Comparison of ENCODE assay signal across 7 cellular contexts in genomic region chr17:64507418-64507766, GRCh38. TPM values are rescaled to one million over a fixed set of nuclear protein-coding genes. Genes with fewer than 3 reads are reported as not detected.
DNase-seq lines count a peak whose midpoint lies in the region; FAIRE-seq and TF ChIP-seq lines count a peak whose summit lies in the region.

No MANE protein-coding gene starts in this region.

- H3K4me3 ChIP-seq in HFF-Myc (replicated peaks; ENCODE audit: low read depth, low read length) (peak overlapping the region; percentile 98), SK-N-MC (peak overlapping the region; percentile 90), bronchial epithelial cell (ENCODE audit: low read depth, low read length) (peak overlapping the region; percentile 61), smooth muscle cell (peak overlapping the region; percentile 91)

- H4K20me1 ChIP-seq in smooth muscle cell (ENCODE audit: low read depth), result peaks cover 89% of the 10 kb centered on the region

- no peak for FAIRE-seq in bronchial epithelial cell (lab: Jason Lieb, UNC)

- no peak overlapping the region for H2AFZ ChIP-seq in smooth muscle cell (ENCODE audit: low read depth)

- peaks cover 71% of the 10 kb centered on the region for H3K36me3 ChIP-seq in SK-N-MC (ENCODE audit: insufficient read depth, low read length)
- H3K36me3 ChIP-seq in bronchial epithelial cell (ENCODE audit: control insufficient read depth, insufficient read depth, low read length), result peaks cover 20% of the 10 kb centered on the region
- H3K36me3 ChIP-seq in smooth muscle cell (ENCODE audit: low read depth), result peaks cover 18% of the 10 kb centered on the region

- H3K79me2 ChIP-seq in smooth muscle cell (ENCODE audit: low read depth), result peaks cover 75% of the 10 kb centered on the region

- peak overlapping the region; percentile 86 for H3K4me2 ChIP-seq in smooth muscle cell

- TF ChIP-seq CTCF in GM10248 (IDR thresholded peaks at IDR 0.05; ENCODE audit: control extremely low read depth, extremely low read depth, low read depth, missing control alignments) (peak; percentile 59), HFF-Myc (IDR thresholded peaks at IDR 0.05; ENCODE audit: low read depth, low read length, missing control alignments) (peak; percentile 44), bronchial epithelial cell (IDR thresholded peaks at IDR 0.05; ENCODE audit: insufficient read depth, low read length, severe bottlenecking) (peak; percentile 40), smooth muscle cell (IDR thresholded peaks at IDR 0.05; ENCODE audit: borderline replicate concordance, insufficient read depth, poor library complexity, severe bottlenecking) (peak; percentile 18)

- H3K27ac ChIP-seq in SK-N-MC, result peak overlapping the region; percentile 99
- H3K27ac ChIP-seq in smooth muscle cell (ENCODE audit: low read depth), result peak overlapping the region; percentile 99

- no peaks in the 10 kb centered on the region for H3K27me3 ChIP-seq in bronchial epithelial cell (ENCODE audit: control insufficient read depth, insufficient read depth, low read length)
- H3K27me3 ChIP-seq in smooth muscle cell (ENCODE audit: low read depth), result no peaks in the 10 kb centered on the region

- DNase-seq in GM10248 (ENCODE audit: extremely low spot score), result peak; percentile 58
- DNase-seq in HFF-Myc (ENCODE audit: extremely low read depth, low read depth), result peak; percentile 61
- peak; percentile 55 for DNase-seq in NCI-H1105 (lab: John Stamatoyannopoulos, UW)
- DNase-seq in SK-N-MC (ENCODE audit: low read depth, low spot score), result peak; percentile 52
- peak; percentile 69 for DNase-seq in bronchial epithelial cell (ENCODE audit: low read depth)
- DNase-seq in inferior parietal cortex (ENCODE audit: extremely low spot score), result peak; percentile 72
- no peak for DNase-seq in smooth muscle cell (lab: John Stamatoyannopoulos, UW; ENCODE audit: unreplicated experiment)

- POLR2A ChIA-PET in GM10248 (lab: Yijun Ruan, JAX), result interaction anchor here (1.0 to 4.0 kb wide), 3 partner anchors 8 to 13 kb away, joined by 3 to 89 read pairs (median 7); partner anchors contain the start of gene POLG2

- H3F3A ChIP-seq in smooth muscle cell (ENCODE audit: low read depth), result peaks cover 22% of the 10 kb centered on the region

- CTCF ChIA-PET in GM10248 (lab: Yijun Ruan, JAX), result interaction anchor here (0.7 to 1.9 kb wide), 10 partner anchors 8 to 142 kb away, joined by 3 to 9 read pairs (median 4); partner anchors contain the start of gene POLG2

- H3K9ac ChIP-seq in SK-N-MC (ENCODE audit: insufficient read length), result peak overlapping the region; percentile 100
- peak overlapping the region; percentile 100 for H3K9ac ChIP-seq in smooth muscle cell (ENCODE audit: low read depth)

- no peaks in the 10 kb centered on the region for H3K9me3 ChIP-seq in SK-N-MC (ENCODE audit: low read depth, low read length)
- no peaks in the 10 kb centered on the region for H3K9me3 ChIP-seq in smooth muscle cell (replicated peaks; ENCODE audit: low read depth)

- WGBS in smooth muscle cell (ENCODE audit: low lambda C conversion rate), result under 1% methylated on average over 11 of the region's 11 CpGs

- peaks cover 27% of the 10 kb centered on the region for H3K4me1 ChIP-seq in smooth muscle cell (ENCODE audit: low read depth)

RNA-seq across cellular contexts. Expression of gene CEP95, which starts 0.6 kb away (rescaled TPM):
- 21.1 and 23.7 TPM in 2 replicates for total RNA-seq in bronchial epithelial cell
- 55.4 and 59.5 TPM in 2 replicates for total RNA-seq in smooth muscle cell
- polyA plus RNA-seq in smooth muscle cell, result 21.3 and 35.6 TPM in 2 replicates

RNA-seq across cellular contexts. Expression of gene DDX5, which starts 1.3 kb away (rescaled TPM):
- total RNA-seq in bronchial epithelial cell, result 340 and 485 TPM in 2 replicates
- total RNA-seq in smooth muscle cell, result 679 and 752 TPM in 2 replicates
- 446 and 533 TPM in 2 replicates for polyA plus RNA-seq in smooth muscle cell

RNA-seq across cellular contexts. Expression of gene POLG2, which starts 10.5 kb away (rescaled TPM):
- total RNA-seq in bronchial epithelial cell, result 9.2 and 10.8 TPM in 2 replicates
- 8.2 and 22.6 TPM in 2 replicates for total RNA-seq in smooth muscle cell
- polyA plus RNA-seq in smooth muscle cell, result 8.0 and 11.8 TPM in 2 replicates

RNA-seq across cellular contexts. Expression of gene MILR1, which starts 58.5 kb away (rescaled TPM):
- 0.79 TPM in 1 of 2 replicates, not detected in the other for total RNA-seq in bronchial epithelial cell
- total RNA-seq in smooth muscle cell, result not detected in 2 replicates
- polyA plus RNA-seq in smooth muscle cell, result not detected in 2 replicates
